Comparison of ENCODE assay signal across 28 cellular contexts in the genomic region with DNA sequence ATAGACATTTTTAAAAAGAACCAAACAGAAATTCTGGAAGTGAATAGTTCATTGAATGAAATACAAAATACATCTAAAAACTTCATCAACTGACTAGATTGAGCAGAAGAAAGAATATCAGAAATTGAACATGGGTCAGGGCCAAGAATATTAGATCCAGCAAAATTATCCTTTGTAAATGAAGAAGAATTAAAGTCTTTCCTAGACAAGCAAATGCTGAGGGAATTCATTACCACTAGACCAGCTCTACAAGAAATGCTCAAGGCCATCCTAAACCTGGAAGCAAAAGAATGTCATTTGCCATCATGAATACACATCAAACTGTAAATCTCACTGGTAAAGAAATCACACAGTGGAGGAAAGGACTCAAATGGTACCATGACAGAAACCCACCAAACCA.
"Had no signal": no experiment of that assay in that cellular context is flagged by ENCODE, and none has a peak within 500 bp of the region (broad histone marks: within the 10 kb centered on the region; RNA-seq: fewer than 3 reads in every experiment).

No MANE protein-coding gene starts in this region.

- H3K4me1 ChIP-seq: neural progenitor cell, parathyroid adenoma, psoas muscle, stomach, thyroid gland, tibial nerve, upper lobe of left lung, vagina had no signal

- H3K9me3 ChIP-seq: ovary, thyroid gland had no signal

- H3K27me3 Mint-ChIP-seq: stimulated activated naive B cell treated with anti-CD40 and anti-IgM and Interleukin-4, amounts not matched to agents 10 μg/mL and 1 μg/mL and 100 μg/mL, for 72 hours; stimulated activated naive CD8-positive, alpha-beta T cell treated with anti-CD3 and anti-CD28 coated beads, Interleukin-15, Interleukin-2, amounts not matched to agents 100 ng/mL and 50 ng/mL, for 24 hours had no signal

- H3K36me3 Mint-ChIP-seq: stimulated activated effector memory CD8-positive, alpha-beta T cell treated with anti-CD3 and anti-CD28 coated beads, Interleukin-12 subunit alpha, Interleukin-12 subunit beta, amount 100 ng/mL, for 72 hours had no signal

- H3K36me3 ChIP-seq: neural progenitor cell, ovary, stomach, thoracic aorta, thyroid gland, upper lobe of left lung, vagina had no signal

- H3K4me1 Mint-ChIP-seq: natural killer cell; nephron; stimulated activated effector memory CD8-positive, alpha-beta T cell treated with anti-CD3 and anti-CD28 coated beads, Interleukin-12 subunit alpha, Interleukin-12 subunit beta, amount 100 ng/mL, for 72 hours had no signal

- DNase-seq: natural killer cell; occipital lobe; ovary; posterior cingulate gyrus; psoas muscle; right cardiac atrium; stimulated activated CD4-positive, alpha-beta T cell treated with anti-CD3 and anti-CD28 coated beads, Interleukin-15, amount 100 ng/mL, for 24 hours; stimulated activated CD4-positive, alpha-beta T cell treated with anti-CD3 and anti-CD28 coated beads, Interleukin-2, amount 100 ng/mL, for 24 hours; stimulated activated CD4-positive, alpha-beta T cell treated with anti-CD3 and anti-CD28 coated beads, Interleukin-2, amount 100 ng/mL, for 48 hours; stimulated activated CD4-positive, alpha-beta T cell treated with anti-CD3 and anti-CD28 coated beads, Interleukin-4, amount 100 ng/mL, for 24 hours; stimulated activated naive B cell treated with anti-CD40 and anti-IgM and Interleukin-4, amounts not matched to agents 10 μg/mL and 1 μg/mL and 100 μg/mL, for 72 hours; stimulated activated naive CD4-positive, alpha-beta T cell treated with Interleukin-2 at 50 U/mL for 16 hours; stomach; thyroid gland; trophoblast cell; upper lobe of left lung had no signal

- H3K4me3 ChIP-seq: neural progenitor cell, ovary, psoas muscle, skin epidermis, stomach, thoracic aorta, thyroid gland, tibial nerve, upper lobe of left lung, vagina had no signal

- FAIRE-seq: urothelium cell line had no signal

- H3K27me3 ChIP-seq: neural progenitor cell, ovary, stomach, thyroid gland, tibial nerve, upper lobe of left lung, vagina had no signal

- H3K27ac Mint-ChIP-seq: natural killer cell; nephron; neural progenitor cell; progenitor cell of endocrine pancreas; stimulated activated effector memory CD8-positive, alpha-beta T cell treated with anti-CD3 and anti-CD28 coated beads, Interleukin-12 subunit alpha, Interleukin-12 subunit beta, amount 100 ng/mL, for 72 hours; stimulated activated naive B cell treated with anti-CD40 and anti-IgM and Interleukin-4, amounts not matched to agents 10 μg/mL and 1 μg/mL and 100 μg/mL, for 72 hours; stimulated activated naive CD8-positive, alpha-beta T cell treated with anti-CD3 and anti-CD28 coated beads, Interleukin-15, Interleukin-2, amounts not matched to agents 100 ng/mL and 50 ng/mL, for 24 hours had no signal

- ATAC-seq: natural killer cell; psoas muscle; right cardiac atrium; sciatic nerve; stimulated activated effector memory CD8-positive, alpha-beta T cell treated with anti-CD3 and anti-CD28 coated beads, Interleukin-12 subunit alpha, Interleukin-12 subunit beta, amount 100 ng/mL, for 72 hours; stimulated activated naive B cell treated with anti-CD40 and anti-IgM and Interleukin-4, amounts not matched to agents 10 μg/mL and 1 μg/mL and 100 μg/mL, for 72 hours had no signal

- H3K4me3 Mint-ChIP-seq: natural killer cell; nephron; neural progenitor cell; stimulated activated effector memory CD8-positive, alpha-beta T cell treated with anti-CD3 and anti-CD28 coated beads, Interleukin-12 subunit alpha, Interleukin-12 subunit beta, amount 100 ng/mL, for 72 hours; stimulated activated naive B cell treated with anti-CD40 and anti-IgM and Interleukin-4, amounts not matched to agents 10 μg/mL and 1 μg/mL and 100 μg/mL, for 72 hours; stimulated activated naive CD8-positive, alpha-beta T cell treated with anti-CD3 and anti-CD28 coated beads, Interleukin-15, Interleukin-2, amounts not matched to agents 100 ng/mL and 50 ng/mL, for 24 hours had no signal

- H3K27ac ChIP-seq: neural progenitor cell, ovary, parathyroid adenoma, psoas muscle, skin epidermis, stomach, thoracic aorta, thyroid gland, tibial nerve, upper lobe of left lung, vagina had no signal
